In the genomic region with DNA sequence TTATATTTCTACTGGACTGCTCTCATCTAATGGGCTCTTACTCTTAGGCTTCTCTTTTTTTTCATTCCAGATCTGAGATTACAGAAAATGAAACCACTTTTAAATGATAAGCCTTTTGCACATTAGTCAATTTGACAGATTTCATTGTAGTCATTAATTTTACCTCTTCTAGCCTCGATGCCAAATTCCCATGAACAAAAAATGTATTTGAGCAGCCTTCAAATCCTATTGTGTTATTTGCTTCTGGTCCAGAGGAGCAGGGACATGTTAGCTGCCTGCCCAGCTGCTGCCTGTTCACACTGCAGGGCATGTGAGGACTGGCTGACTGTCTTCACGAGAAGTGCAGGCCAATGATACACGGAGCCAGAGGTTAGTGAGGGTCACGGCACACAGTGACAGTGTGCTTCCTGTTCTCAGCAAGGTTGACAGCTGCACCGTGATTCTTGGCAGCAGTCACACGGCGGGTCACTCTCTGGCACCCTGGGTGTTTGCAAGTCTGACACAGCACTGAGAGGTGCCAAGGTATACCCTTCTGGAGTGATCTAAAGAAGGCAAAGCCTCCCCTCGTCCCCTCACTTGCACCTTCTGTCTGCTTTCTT, we compare ENCODE assay signal across 9 cellular contexts. TPM values are rescaled to one million over a fixed set of nuclear protein-coding genes. Genes with fewer than 3 reads are reported as not detected.
DNase-seq lines count a peak whose midpoint lies in the region; ATAC-seq, FAIRE-seq and TF ChIP-seq lines count a peak whose summit lies in the region.
"Had no signal": no experiment of that assay in that cellular context is flagged by ENCODE, and none has a peak within 500 bp of the region (broad histone marks: within the 10 kb centered on the region; RNA-seq: fewer than 3 reads in every experiment).

No MANE protein-coding gene starts in this region.

- H3K27ac ChIP-seq in VCaP, result peak overlapping the region; percentile 51

- FAIRE-seq in HTR-8/SVneo (lab: Jason Lieb, UNC), result peak; percentile 36

- TF ChIP-seq CTCF in VCaP (conservative IDR thresholded peaks at IDR 0.05) (no peak), fibroblast of pulmonary artery (IDR thresholded peaks at IDR 0.05; ENCODE audit: low read length, missing control alignments) (no peak), progenitor cell of endocrine pancreas (IDR thresholded peaks at IDR 0.05; ENCODE audit: unreplicated experiment) (no peak)

- peaks cover 10% of the 10 kb centered on the region for H3K4me1 Mint-ChIP-seq in progenitor cell of endocrine pancreas (ENCODE audit: low read depth)

- no peaks in the 10 kb centered on the region for H3K27me3 Mint-ChIP-seq in progenitor cell of endocrine pancreas

- H3K4me3 Mint-ChIP-seq in progenitor cell of endocrine pancreas (ENCODE audit: low read depth), result no peak overlapping the region

- H3K27ac Mint-ChIP-seq in progenitor cell of endocrine pancreas, result peak overlapping the region; percentile 86

- ATAC-seq in GM19467 (IDR thresholded peaks at IDR 0.05; ENCODE audit: unreplicated experiment) (peak; percentile 79), GM21529 (IDR thresholded peaks at IDR 0.05; ENCODE audit: unreplicated experiment) (no peak)
- ATAC-seq: HCT116 had no signal

- DNase-seq in Caki2 (ENCODE audit: low read depth) (peak; percentile 34), HTR-8/SVneo (ENCODE audit: insufficient read length, low spot score) (peak; percentile 15), fibroblast of pulmonary artery (ENCODE audit: low read depth) (peak; percentile 13), progenitor cell of endocrine pancreas (ENCODE audit: low spot score, unreplicated experiment) (no peak), NK-92 (lab: John Stamatoyannopoulos, UW; ENCODE audit: unreplicated experiment) (no peak)

- peaks cover 2% of the 10 kb centered on the region for H3K36me3 Mint-ChIP-seq in progenitor cell of endocrine pancreas (ENCODE audit: insufficient read depth)

- H3K4me3 ChIP-seq in fibroblast of pulmonary artery (replicated peaks; ENCODE audit: low read depth, low read length), result no peak overlapping the region

- in situ Hi-C loops in Caki2 (cut with HindIII; ENCODE audit: low pct_unique_long_range_greater_than_20kb, low sequenced_read_pairs), result no loop called here

- no peaks in the 10 kb centered on the region for H3K9me3 Mint-ChIP-seq in progenitor cell of endocrine pancreas (ENCODE audit: low read depth)

RNA-seq across cellular contexts. Expression of gene KAT2B, which starts 40.8 kb away (rescaled TPM):
- total RNA-seq in Caki2 (2014; rRNA removed; shearing (Covaris generic); ENCODE audit: low replicate concordance), result 0.57 TPM in 1 of 2 replicates, not detected in the other
- 12.9 and 17.1 TPM in 2 replicates for total RNA-seq in progenitor cell of endocrine pancreas

Comparison
In these comparisons a context has a peak if more than half of its experiments do, and no peak if none do; other contexts are left out.
1. DNase-seq: peak in Caki2 (single experiment), HTR-8/SVneo (single experiment) and fibroblast of pulmonary artery (single experiment); none in progenitor cell of endocrine pancreas (single experiment) and NK-92 (single experiment).